Comparison of ENCODE assay signal across 1 cellular context in genomic region chr20:50929299-50930138, GRCh38.
A peak's percentile ranks its signal among the peaks of the same experiment; 100 is the strongest.
TF ChIP-seq lines count a peak whose summit lies in the region.

No MANE protein-coding gene starts in this region.

TF ChIP-seq in HEK293, 187 proteins besides CTCF, POLR2A, EP300 and RAD21 (continued from another document and continues in another):
- TF ChIP-seq ZNF266 (tag by site-specific recombination; IDR thresholded peaks at IDR 0.05; ENCODE audit: low read depth), result no peak
- no peak for TF ChIP-seq ZNF223 (tag by site-specific recombination; IDR thresholded peaks at IDR 0.05)
- TF ChIP-seq ZBTB7A (tag by site-specific recombination; IDR thresholded peaks at IDR 0.05; ENCODE audit: low read depth), result 0 out of 2 replicates have a peak, but pooled peaks have one; percentile 23
- 0 out of 2 replicates have a peak, but pooled peaks have one; percentile 22 for TF ChIP-seq ZNF341 (tag by site-specific recombination; IDR thresholded peaks at IDR 0.05; ENCODE audit: low read depth)
- TF ChIP-seq ZBTB17 (tag by site-specific recombination; IDR thresholded peaks at IDR 0.05), result peak; percentile 80
- peak; percentile 55 for TF ChIP-seq KLF10 (tag by site-specific recombination; IDR thresholded peaks at IDR 0.05)
- no peak for TF ChIP-seq ZNF555 (tag by site-specific recombination; conservative IDR thresholded peaks at IDR 0.05)
- TF ChIP-seq ZNF837 (tag by site-specific recombination; IDR thresholded peaks at IDR 0.05), result no peak
- TF ChIP-seq ZBTB1 (tag by site-specific recombination; IDR thresholded peaks at IDR 0.05), result no peak
- no peak for TF ChIP-seq ZBTB48 (tag by site-specific recombination; IDR thresholded peaks at IDR 0.05)
- peak; percentile 74 for TF ChIP-seq GLIS2 (tag by site-specific recombination; IDR thresholded peaks at IDR 0.05)
- TF ChIP-seq SCRT2 (tag by site-specific recombination; IDR thresholded peaks at IDR 0.05), result peak; percentile 76
- 0 out of 2 replicates have a peak, but pooled peaks have one; percentile 46 for TF ChIP-seq ZFP37 (tag by site-specific recombination; IDR thresholded peaks at IDR 0.05)
- TF ChIP-seq, protein P1, sequence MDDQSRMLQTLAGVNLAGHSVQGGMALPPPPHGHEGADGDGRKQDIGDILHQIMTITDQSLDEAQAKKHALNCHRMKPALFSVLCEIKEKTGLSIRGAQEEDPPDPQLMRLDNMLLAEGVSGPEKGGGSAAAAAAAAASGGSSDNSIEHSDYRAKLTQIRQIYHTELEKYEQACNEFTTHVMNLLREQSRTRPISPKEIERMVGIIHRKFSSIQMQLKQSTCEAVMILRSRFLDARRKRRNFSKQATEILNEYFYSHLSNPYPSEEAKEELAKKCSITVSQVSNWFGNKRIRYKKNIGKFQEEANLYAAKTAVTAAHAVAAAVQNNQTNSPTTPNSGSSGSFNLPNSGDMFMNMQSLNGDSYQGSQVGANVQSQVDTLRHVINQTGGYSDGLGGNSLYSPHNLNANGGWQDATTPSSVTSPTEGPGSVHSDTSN (CRISPR knock-in tag; IDR thresholded peaks at IDR 0.05), result no peak
- TF ChIP-seq, protein P2, sequence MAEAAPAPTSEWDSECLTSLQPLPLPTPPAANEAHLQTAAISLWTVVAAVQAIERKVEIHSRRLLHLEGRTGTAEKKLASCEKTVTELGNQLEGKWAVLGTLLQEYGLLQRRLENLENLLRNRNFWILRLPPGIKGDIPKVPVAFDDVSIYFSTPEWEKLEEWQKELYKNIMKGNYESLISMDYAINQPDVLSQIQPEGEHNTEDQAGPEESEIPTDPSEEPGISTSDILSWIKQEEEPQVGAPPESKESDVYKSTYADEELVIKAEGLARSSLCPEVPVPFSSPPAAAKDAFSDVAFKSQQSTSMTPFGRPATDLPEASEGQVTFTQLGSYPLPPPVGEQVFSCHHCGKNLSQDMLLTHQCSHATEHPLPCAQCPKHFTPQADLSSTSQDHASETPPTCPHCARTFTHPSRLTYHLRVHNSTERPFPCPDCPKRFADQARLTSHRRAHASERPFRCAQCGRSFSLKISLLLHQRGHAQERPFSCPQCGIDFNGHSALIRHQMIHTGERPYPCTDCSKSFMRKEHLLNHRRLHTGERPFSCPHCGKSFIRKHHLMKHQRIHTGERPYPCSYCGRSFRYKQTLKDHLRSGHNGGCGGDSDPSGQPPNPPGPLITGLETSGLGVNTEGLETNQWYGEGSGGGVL (tag by site-specific recombination; IDR thresholded peaks at IDR 0.05), result peak; percentile 31; the same call in 1 of the 2 replicates
- no peak for TF ChIP-seq ZNF248 (tag by site-specific recombination; IDR thresholded peaks at IDR 0.05)
- peak; percentile 85 for TF ChIP-seq ZNF561 (tag by site-specific recombination; IDR thresholded peaks at IDR 0.05; ENCODE audit: borderline replicate concordance)
- no peak for TF ChIP-seq ZFHX2 (tag by site-specific recombination; conservative IDR thresholded peaks at IDR 0.05)
- peak; percentile 34; the same call in 1 of the 2 replicates for TF ChIP-seq ZNF280D (tag by site-specific recombination; IDR thresholded peaks at IDR 0.05)
- TF ChIP-seq, protein P3, sequence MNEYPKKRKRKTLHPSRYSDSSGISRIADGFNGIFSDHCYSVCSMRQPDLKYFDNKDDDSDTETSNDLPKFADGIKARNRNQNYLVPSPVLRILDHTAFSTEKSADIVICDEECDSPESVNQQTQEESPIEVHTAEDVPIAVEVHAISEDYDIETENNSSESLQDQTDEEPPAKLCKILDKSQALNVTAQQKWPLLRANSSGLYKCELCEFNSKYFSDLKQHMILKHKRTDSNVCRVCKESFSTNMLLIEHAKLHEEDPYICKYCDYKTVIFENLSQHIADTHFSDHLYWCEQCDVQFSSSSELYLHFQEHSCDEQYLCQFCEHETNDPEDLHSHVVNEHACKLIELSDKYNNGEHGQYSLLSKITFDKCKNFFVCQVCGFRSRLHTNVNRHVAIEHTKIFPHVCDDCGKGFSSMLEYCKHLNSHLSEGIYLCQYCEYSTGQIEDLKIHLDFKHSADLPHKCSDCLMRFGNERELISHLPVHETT (tag by site-specific recombination; IDR thresholded peaks at IDR 0.05), result peak; percentile 70
- TF ChIP-seq, protein P4, sequence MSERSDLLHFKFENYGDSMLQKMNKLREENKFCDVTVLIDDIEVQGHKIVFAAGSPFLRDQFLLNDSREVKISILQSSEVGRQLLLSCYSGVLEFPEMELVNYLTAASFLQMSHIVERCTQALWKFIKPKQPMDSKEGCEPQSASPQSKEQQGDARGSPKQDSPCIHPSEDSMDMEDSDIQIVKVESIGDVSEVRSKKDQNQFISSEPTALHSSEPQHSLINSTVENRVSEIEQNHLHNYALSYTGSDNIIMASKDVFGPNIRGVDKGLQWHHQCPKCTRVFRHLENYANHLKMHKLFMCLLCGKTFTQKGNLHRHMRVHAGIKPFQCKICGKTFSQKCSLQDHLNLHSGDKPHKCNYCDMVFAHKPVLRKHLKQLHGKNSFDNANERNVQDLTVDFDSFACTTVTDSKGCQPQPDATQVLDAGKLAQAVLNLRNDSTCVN (tag by site-specific recombination; optimal IDR thresholded peaks at IDR 0.05), result peak; percentile 40
- no peak; the same call in 1 of the 2 replicates for TF ChIP-seq ZNF184 (tag by site-specific recombination; IDR thresholded peaks at IDR 0.05)
- TF ChIP-seq SP7 (tag by site-specific recombination; IDR thresholded peaks at IDR 0.05), result peak; percentile 78
- peak; percentile 89 for TF ChIP-seq ZBTB44 (tag by site-specific recombination; IDR thresholded peaks at IDR 0.05)
- TF ChIP-seq ZNF404 (tag by site-specific recombination; IDR thresholded peaks at IDR 0.05), result no peak
- TF ChIP-seq SP3 (tag by site-specific recombination; IDR thresholded peaks at IDR 0.05), result peak; percentile 31; the same call in 1 of the 2 replicates
- TF ChIP-seq, protein P5, sequence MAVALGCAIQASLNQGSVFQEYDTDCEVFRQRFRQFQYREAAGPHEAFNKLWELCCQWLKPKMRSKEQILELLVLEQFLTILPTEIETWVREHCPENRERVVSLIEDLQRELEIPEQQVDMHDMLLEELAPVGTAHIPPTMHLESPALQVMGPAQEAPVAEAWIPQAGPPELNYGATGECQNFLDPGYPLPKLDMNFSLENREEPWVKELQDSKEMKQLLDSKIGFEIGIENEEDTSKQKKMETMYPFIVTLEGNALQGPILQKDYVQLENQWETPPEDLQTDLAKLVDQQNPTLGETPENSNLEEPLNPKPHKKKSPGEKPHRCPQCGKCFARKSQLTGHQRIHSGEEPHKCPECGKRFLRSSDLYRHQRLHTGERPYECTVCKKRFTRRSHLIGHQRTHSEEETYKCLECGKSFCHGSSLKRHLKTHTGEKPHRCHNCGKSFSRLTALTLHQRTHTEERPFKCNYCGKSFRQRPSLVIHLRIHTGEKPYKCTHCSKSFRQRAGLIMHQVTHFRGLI (tag by site-specific recombination; IDR thresholded peaks at IDR 0.05), result no peak; the same call in 1 of the 2 replicates
- TF ChIP-seq ZNF18 (tag by site-specific recombination; IDR thresholded peaks at IDR 0.05), result peak; percentile 12; the same call in 1 of the 2 replicates
- TF ChIP-seq ZNF510 (tag by site-specific recombination; IDR thresholded peaks at IDR 0.05; ENCODE audit: insufficient replicate concordance), result no peak
- TF ChIP-seq, protein P6, sequence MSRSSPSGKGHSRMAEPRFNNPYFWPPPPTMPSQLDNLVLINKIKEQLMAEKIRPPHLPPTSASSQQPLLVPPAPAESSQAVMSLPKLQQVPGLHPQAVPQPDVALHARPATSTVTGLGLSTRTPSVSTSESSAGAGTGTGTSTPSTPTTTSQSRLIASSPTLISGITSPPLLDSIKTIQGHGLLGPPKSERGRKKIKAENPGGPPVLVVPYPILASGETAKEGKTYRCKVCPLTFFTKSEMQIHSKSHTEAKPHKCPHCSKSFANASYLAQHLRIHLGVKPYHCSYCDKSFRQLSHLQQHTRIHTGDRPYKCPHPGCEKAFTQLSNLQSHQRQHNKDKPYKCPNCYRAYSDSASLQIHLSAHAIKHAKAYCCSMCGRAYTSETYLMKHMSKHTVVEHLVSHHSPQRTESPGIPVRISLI (tag by site-specific recombination; IDR thresholded peaks at IDR 0.05), result no peak
- no peak for TF ChIP-seq ZNF621 (tag by site-specific recombination; IDR thresholded peaks at IDR 0.05)
- no peak for TF ChIP-seq ZNF792 (tag by site-specific recombination; IDR thresholded peaks at IDR 0.05)
- TF ChIP-seq MYNN (tag by site-specific recombination; IDR thresholded peaks at IDR 0.05; ENCODE audit: borderline replicate concordance), result no peak
- TF ChIP-seq ZNF354C (tag by site-specific recombination; IDR thresholded peaks at IDR 0.05; ENCODE audit: borderline replicate concordance, low read depth), result no peak
- peak; percentile 38; the same call in 1 of the 2 replicates for TF ChIP-seq ZNF335 (tag by site-specific recombination; conservative IDR thresholded peaks at IDR 0.05)
- no peak for TF ChIP-seq ZNF416 (tag by site-specific recombination; IDR thresholded peaks at IDR 0.05)
- no peak for TF ChIP-seq ZNF585B (tag by site-specific recombination; IDR thresholded peaks at IDR 0.05)
- TF ChIP-seq ZSCAN4 (tag by site-specific recombination; IDR thresholded peaks at IDR 0.05), result no peak; the same call in 1 of the 2 replicates
- TF ChIP-seq TRIM28 (IDR thresholded peaks at IDR 0.05; ENCODE audit: borderline replicate concordance, low read length), result 0 out of 2 replicates have a peak, but pooled peaks have one; percentile 66
- peak; percentile 95 for TF ChIP-seq ZNF2 (tag by site-specific recombination; IDR thresholded peaks at IDR 0.05)
- TF ChIP-seq ZSCAN30 (tag by site-specific recombination; IDR thresholded peaks at IDR 0.05), result peak; percentile 96
- TF ChIP-seq TCF7L2 (IDR thresholded peaks at IDR 0.05; ENCODE audit: borderline replicate concordance, low read depth, low read length), result no peak
